In genomic region chr5:74865799-74866652, GRCh38 we compare ENCODE assay signal across 1 cellular context.
TF ChIP-seq lines count a peak whose summit lies in the region.

A gene with protein sequence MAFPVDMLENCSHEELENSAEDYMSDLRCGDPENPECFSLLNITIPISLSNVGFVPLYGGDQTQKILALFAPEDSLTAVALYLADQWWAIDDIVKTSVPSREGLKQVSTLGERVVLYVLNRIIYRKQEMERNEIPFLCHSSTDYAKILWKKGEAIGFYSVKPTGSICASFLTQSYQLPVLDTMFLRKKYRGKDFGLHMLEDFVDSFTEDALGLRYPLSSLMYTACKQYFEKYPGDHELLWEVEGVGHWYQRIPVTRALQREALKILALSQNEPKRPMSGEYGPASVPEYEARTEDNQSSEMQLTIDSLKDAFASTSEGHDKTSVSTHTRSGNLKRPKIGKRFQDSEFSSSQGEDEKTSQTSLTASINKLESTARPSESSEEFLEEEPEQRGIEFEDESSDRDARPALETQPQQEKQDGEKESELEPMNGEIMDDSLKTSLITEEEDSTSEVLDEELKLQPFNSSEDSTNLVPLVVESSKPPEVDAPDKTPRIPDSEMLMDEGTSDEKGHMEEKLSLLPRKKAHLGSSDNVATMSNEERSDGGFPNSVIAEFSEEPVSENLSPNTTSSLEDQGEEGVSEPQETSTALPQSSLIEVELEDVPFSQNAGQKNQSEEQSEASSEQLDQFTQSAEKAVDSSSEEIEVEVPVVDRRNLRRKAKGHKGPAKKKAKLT (minus strand): TSS chr5:74866387. CDS start chr5:74841676, 24,711 bp downstream.

TF ChIP-seq in H1, 55 proteins besides CTCF, POLR2A, EP300 and RAD21 (continued from another document):
- TF ChIP-seq NRF1 (IDR thresholded peaks at IDR 0.05; ENCODE audit: low read depth, low read length) (no peak), CBX8 (IDR thresholded peaks at IDR 0.05; ENCODE audit: borderline replicate concordance, low read depth, low read length) (no peak), SRF (IDR thresholded peaks at IDR 0.05; ENCODE audit: low read depth, low read length) (no peak), HDAC2 (IDR thresholded peaks at IDR 0.05; ENCODE audit: borderline replicate concordance in 1 of 2, low read depth in 2 of 2, low read length in 2 of 2) (no peak), KDM1A (IDR thresholded peaks at IDR 0.05; ENCODE audit: borderline replicate concordance, low read length) (no peak), PHF8 (conservative IDR thresholded peaks at IDR 0.05; ENCODE audit: low read depth, low read length) (peak; percentile 72), POU5F1 (IDR thresholded peaks at IDR 0.05; ENCODE audit: low read depth, low read length) (no peak), GTF2F1 (IDR thresholded peaks at IDR 0.05; ENCODE audit: borderline replicate concordance, low read depth, low read length) (no peak), RXRA (IDR thresholded peaks at IDR 0.05; ENCODE audit: insufficient read depth, low read depth, low read length) (no peak), CREB1 (IDR thresholded peaks at IDR 0.05) (peak; percentile 67), MAFK (IDR thresholded peaks at IDR 0.05; ENCODE audit: low read depth, low read length) (no peak), POLR2AphosphoS5 (IDR thresholded peaks at IDR 0.05; ENCODE audit: low read depth, low read length) (peak; percentile 75; the same call in 1 of the 2 replicates), SIRT6 (IDR thresholded peaks at IDR 0.05; ENCODE audit: low read length) (no peak), ATF2 (IDR thresholded peaks at IDR 0.05; ENCODE audit: low read length) (no peak), KDM4A (IDR thresholded peaks at IDR 0.05; ENCODE audit: low read depth, low read length, severe bottlenecking) (peak; percentile 49), BACH1 (IDR thresholded peaks at IDR 0.05; ENCODE audit: low read length) (no peak), JUND (IDR thresholded peaks at IDR 0.05; ENCODE audit: low read length) (no peak), TAF1 (IDR thresholded peaks at IDR 0.05; ENCODE audit: low read depth, low read length) (peak; percentile 90), FOSL1 (IDR thresholded peaks at IDR 0.05; ENCODE audit: insufficient read depth, low read depth, low read length) (no peak), TAF7 (optimal IDR thresholded peaks at IDR 0.05; ENCODE audit: borderline replicate concordance, low read depth, low read length) (peak; percentile 84), CEBPB (IDR thresholded peaks at IDR 0.05; ENCODE audit: low read depth, low read length) (no peak), HDAC6 (IDR thresholded peaks at IDR 0.05; ENCODE audit: low read depth, low read length) (no peak), ASH2L (IDR thresholded peaks at IDR 0.05; ENCODE audit: low read length) (no peak), ZNF274 (IDR thresholded peaks at IDR 0.05; ENCODE audit: borderline replicate concordance, extremely low read depth, low read length) (no peak), RBBP5 (IDR thresholded peaks at IDR 0.05; ENCODE audit: borderline replicate concordance, low read depth, low read length) (peak; percentile 96), TBP (IDR thresholded peaks at IDR 0.05; ENCODE audit: low read depth, low read length) (no peak), SP2 (IDR thresholded peaks at IDR 0.05; ENCODE audit: low read length) (no peak), EGR1 (IDR thresholded peaks at IDR 0.05; ENCODE audit: borderline replicate concordance, low read depth, low read length) (no peak; the same call in 1 of the 2 replicates), JUN (IDR thresholded peaks at IDR 0.05; ENCODE audit: low read depth, low read length) (peak; percentile 59; the same call in 1 of the 2 replicates), RFX5 (IDR thresholded peaks at IDR 0.05; ENCODE audit: borderline replicate concordance, low read depth, low read length) (no peak), TEAD4 (IDR thresholded peaks at IDR 0.05; ENCODE audit: low read depth, low read length) (peak; percentile 36; the same call in 1 of the 2 replicates)
- TF ChIP-seq, protein P1, sequence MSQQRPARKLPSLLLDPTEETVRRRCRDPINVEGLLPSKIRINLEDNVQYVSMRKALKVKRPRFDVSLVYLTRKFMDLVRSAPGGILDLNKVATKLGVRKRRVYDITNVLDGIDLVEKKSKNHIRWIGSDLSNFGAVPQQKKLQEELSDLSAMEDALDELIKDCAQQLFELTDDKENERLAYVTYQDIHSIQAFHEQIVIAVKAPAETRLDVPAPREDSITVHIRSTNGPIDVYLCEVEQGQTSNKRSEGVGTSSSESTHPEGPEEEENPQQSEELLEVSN (IDR thresholded peaks at IDR 0.05): no peak
